8 cellular contexts compared by ENCODE assay signal in genomic region chr17:42135664-42136653, GRCh38. TPM values are rescaled to one million over a fixed set of nuclear protein-coding genes. Genes with fewer than 3 reads are reported as not detected.
DNase-seq lines count a peak whose midpoint lies in the region; ATAC-seq and TF ChIP-seq lines count a peak whose summit lies in the region.

No MANE protein-coding gene starts in this region.

- H3K27ac Mint-ChIP-seq in activated CD4-positive, alpha-beta T cell treated with anti-CD3 and anti-CD28 coated beads, Interleukin-2, amount 10 ng/mL, durations not matched to agents 24 days and 14 days: peak overlapping the region; percentile 78

- H3K4me3 ChIP-seq in esophagus muscularis mucosa (peak overlapping the region in 1 of 4 donors; percentile 5), neutrophil (ENCODE audit: low read depth in 1 of 2, low read length in 1 of 2) (peak overlapping the region in 1 of 2 experiments; percentile 7)

- H3K4me1 ChIP-seq in esophagus muscularis mucosa (peaks cover 83 to 91% (median 89%) of the 10 kb centered on the region in 4 donors), neutrophil (ENCODE audit: control insufficient read depth in 1 of 2, insufficient read depth in 1 of 2, low read depth in 1 of 2, low read length in 1 of 2) (peaks cover 50 to 51% of the 10 kb centered on the region in 2 experiments)

- H3K27me3 ChIP-seq in esophagus muscularis mucosa: no peaks in the 10 kb centered on the region
- no peaks in the 10 kb centered on the region for H3K27me3 ChIP-seq in neutrophil

- peaks cover 17% of the 10 kb centered on the region for H3K36me3 Mint-ChIP-seq in activated CD4-positive, alpha-beta T cell treated with anti-CD3 and anti-CD28 coated beads, Interleukin-2, amount 10 ng/mL, durations not matched to agents 24 days and 14 days (ENCODE audit: low read depth)

- H3K4me1 Mint-ChIP-seq in activated CD4-positive, alpha-beta T cell treated with anti-CD3 and anti-CD28 coated beads, Interleukin-2, amount 10 ng/mL, durations not matched to agents 24 days and 14 days: peaks cover 46% of the 10 kb centered on the region

- TF ChIP-seq CTCF in esophagus muscularis mucosa (IDR thresholded peaks at IDR 0.05): no peak
- TF ChIP-seq CTCF in neutrophil (IDR thresholded peaks at IDR 0.05): no peak

- H3K9me3 ChIP-seq in esophagus muscularis mucosa (no peaks in the 10 kb centered on the region), neutrophil (no peaks in the 10 kb centered on the region)

- H3K27ac ChIP-seq in esophagus muscularis mucosa (replicated peaks in 1 of 4) (peak overlapping the region; percentile 39 to 63 (median 52)), neutrophil (peak overlapping the region; percentile 87)

- no peak for TF ChIP-seq POLR2A in esophagus muscularis mucosa (IDR thresholded peaks at IDR 0.05; ENCODE audit: low read depth)

- no peaks in the 10 kb centered on the region for H3K27me3 Mint-ChIP-seq in activated CD4-positive, alpha-beta T cell treated with anti-CD3 and anti-CD28 coated beads, Interleukin-2, amount 10 ng/mL, durations not matched to agents 24 days and 14 days

- WGBS in esophagus muscularis mucosa: 62% methylated on average over 15 of the region's 15 CpGs

- H3K36me3 ChIP-seq in esophagus muscularis mucosa (peaks cover 0 to 13% (median under 1%) of the 10 kb centered on the region in 4 donors), neutrophil (peaks cover 13% of the 10 kb centered on the region)

- intact Hi-C loops in activated CD4-positive, alpha-beta T cell treated with anti-CD3 and anti-CD28 coated beads, Interleukin-2, amount 10 ng/mL, durations not matched to agents 24 days and 14 days (cut with micrococcal nuclease): no loop called here
- intact Hi-C loops in esophagus muscularis mucosa (cut with DNase I): no loop called here

- ATAC-seq in GM21367 (IDR thresholded peaks at IDR 0.05; ENCODE audit: unreplicated experiment): no peak

- no peak for TF ChIP-seq EP300 in esophagus muscularis mucosa (IDR thresholded peaks at IDR 0.05)

- no peaks in the 10 kb centered on the region for H3K9me3 Mint-ChIP-seq in activated CD4-positive, alpha-beta T cell treated with anti-CD3 and anti-CD28 coated beads, Interleukin-2, amount 10 ng/mL, durations not matched to agents 24 days and 14 days

- peak overlapping the region; percentile 46 for H3K4me3 Mint-ChIP-seq in activated CD4-positive, alpha-beta T cell treated with anti-CD3 and anti-CD28 coated beads, Interleukin-2, amount 10 ng/mL, durations not matched to agents 24 days and 14 days

- no peak for DNase-seq in activated CD4-positive, alpha-beta T cell treated with anti-CD3 and anti-CD28 coated beads, Interleukin-2, amount 10 ng/mL, durations not matched to agents 24 days and 14 days
- DNase-seq in activated CD4-positive, alpha-beta T cell treated with anti-CD3 and anti-CD28 coated beads, Interleukin-2, amount 50 U/mL, for 48 hours: no peak
- DNase-seq in SHP77 treated with DMSO at 0.1 percent for 48 hours (lab: John Stamatoyannopoulos, UW): peak; percentile 65
- DNase-seq in esophagus muscularis mucosa (ENCODE audit: extremely low spot score): no peak
- DNase-seq in middle frontal gyrus (ENCODE audit: extremely low spot score, low spot score): no peak
- no peak for DNase-seq in stimulated activated CD4-positive, alpha-beta T cell treated with anti-CD3 and anti-CD28 coated beads, Interleukin-4, amount 100 ng/mL, for 24 hours

RNA-seq across cellular contexts. Expression of gene HSPB9, which starts 13.4 kb away (rescaled TPM):
- total RNA-seq in activated CD4-positive, alpha-beta T cell treated with anti-CD3 and anti-CD28 coated beads, Interleukin-2, amount 10 ng/mL, durations not matched to agents 24 days and 14 days: not detected in 2 replicates
- total RNA-seq in esophagus muscularis mucosa: under 1 TPM in 2 of 4 donors, not detected in 2; 0.26 to 0.42 TPM

RNA-seq across cellular contexts. Expression of gene KAT2A, which starts 14.8 kb away (rescaled TPM):
- total RNA-seq in activated CD4-positive, alpha-beta T cell treated with anti-CD3 and anti-CD28 coated beads, Interleukin-2, amount 10 ng/mL, durations not matched to agents 24 days and 14 days: 76.6 and 77.4 TPM in 2 replicates
- total RNA-seq in esophagus muscularis mucosa: 10 to 100 TPM; 13.8 to 31.1 (median 21.8) TPM

RNA-seq across cellular contexts. Expression of gene RAB5C, which starts 18.8 kb away (rescaled TPM):
- total RNA-seq in activated CD4-positive, alpha-beta T cell treated with anti-CD3 and anti-CD28 coated beads, Interleukin-2, amount 10 ng/mL, durations not matched to agents 24 days and 14 days: 55.8 and 64.6 TPM in 2 replicates
- 100 to 1,000 TPM; 102 to 140 (median 128) TPM for total RNA-seq in esophagus muscularis mucosa

RNA-seq across cellular contexts. Expression of gene DHX58, which starts 23.4 kb away (rescaled TPM):
- 22.9 and 25.8 TPM in 2 replicates for total RNA-seq in activated CD4-positive, alpha-beta T cell treated with anti-CD3 and anti-CD28 coated beads, Interleukin-2, amount 10 ng/mL, durations not matched to agents 24 days and 14 days
- 10 to 100 TPM in 3 of 4 donors, 1 to 10 TPM in 1; 9.6 to 11.7 (median 11.3) TPM for total RNA-seq in esophagus muscularis mucosa

RNA-seq across cellular contexts. Expression of gene ZNF385C, which starts 37.7 kb away (rescaled TPM):
- total RNA-seq in activated CD4-positive, alpha-beta T cell treated with anti-CD3 and anti-CD28 coated beads, Interleukin-2, amount 10 ng/mL, durations not matched to agents 24 days and 14 days: 0.16 TPM in 1 of 2 replicates, not detected in the other
- total RNA-seq in esophagus muscularis mucosa: under 1 TPM in 2 of 4 donors, not detected in 2; 0.39 to 0.42 TPM
